Comparison of ENCODE assay signal across 1 cellular context in the genomic region with DNA sequence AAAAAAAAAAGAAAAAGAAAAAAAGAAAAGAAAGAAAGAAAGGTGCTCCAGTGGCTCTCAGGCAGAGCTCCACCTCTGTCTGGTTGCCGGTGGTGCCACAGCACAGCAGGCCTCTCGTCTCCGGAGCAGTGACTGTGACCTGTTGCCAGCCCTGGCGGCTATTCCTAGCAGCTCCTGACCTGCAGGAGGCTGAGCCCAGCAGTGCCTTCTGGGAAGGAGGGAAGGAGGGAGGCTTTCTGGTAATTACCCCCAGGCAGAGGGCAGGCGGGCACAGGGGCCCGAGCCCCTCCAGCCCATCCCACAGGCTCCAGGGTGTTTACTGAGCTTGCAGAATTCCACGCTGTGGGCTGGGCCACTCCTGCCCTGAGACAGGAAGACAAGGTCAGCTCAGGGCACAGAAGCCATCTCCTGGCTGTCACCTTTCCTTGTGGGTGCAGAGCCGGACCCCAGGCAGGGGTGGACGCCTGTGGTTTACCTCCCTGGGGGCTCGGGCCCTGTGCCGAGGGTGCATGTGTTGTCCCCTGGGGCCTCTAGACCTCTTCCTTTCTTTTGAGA.
TF ChIP-seq lines count a peak whose summit lies in the region.

No MANE protein-coding gene starts in this region.

TF ChIP-seq in A549, 52 proteins besides CTCF, POLR2A, EP300 and RAD21 (continued from another document):
- TF ChIP-seq, protein P1, sequence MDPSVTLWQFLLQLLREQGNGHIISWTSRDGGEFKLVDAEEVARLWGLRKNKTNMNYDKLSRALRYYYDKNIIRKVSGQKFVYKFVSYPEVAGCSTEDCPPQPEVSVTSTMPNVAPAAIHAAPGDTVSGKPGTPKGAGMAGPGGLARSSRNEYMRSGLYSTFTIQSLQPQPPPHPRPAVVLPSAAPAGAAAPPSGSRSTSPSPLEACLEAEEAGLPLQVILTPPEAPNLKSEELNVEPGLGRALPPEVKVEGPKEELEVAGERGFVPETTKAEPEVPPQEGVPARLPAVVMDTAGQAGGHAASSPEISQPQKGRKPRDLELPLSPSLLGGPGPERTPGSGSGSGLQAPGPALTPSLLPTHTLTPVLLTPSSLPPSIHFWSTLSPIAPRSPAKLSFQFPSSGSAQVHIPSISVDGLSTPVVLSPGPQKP (IDR thresholded peaks at IDR 0.05; ENCODE audit: low read depth, low read length) = no peak
- no peak for TF ChIP-seq HDAC2 (IDR thresholded peaks at IDR 0.05)
- TF ChIP-seq EHF (CRISPR knock-in tag; IDR thresholded peaks at IDR 0.05) = no peak
- no peak for TF ChIP-seq ZC3H11A (IDR thresholded peaks at IDR 0.05)
- no peak for TF ChIP-seq ZSCAN20 (CRISPR knock-in tag; IDR thresholded peaks at IDR 0.05)
- TF ChIP-seq HOXB5 (CRISPR knock-in tag; IDR thresholded peaks at IDR 0.05) = no peak
- no peak for TF ChIP-seq NR3C1 (IDR thresholded peaks at IDR 0.05)
- TF ChIP-seq GATA3 (IDR thresholded peaks at IDR 0.05; ENCODE audit: borderline replicate concordance) = no peak
- TF ChIP-seq ZNF302 (CRISPR knock-in tag; IDR thresholded peaks at IDR 0.05) = no peak
- no peak for TF ChIP-seq CEBPB (IDR thresholded peaks at IDR 0.05)
- TF ChIP-seq HEYL (CRISPR knock-in tag; IDR thresholded peaks at IDR 0.05) = no peak
- TF ChIP-seq BHLHE40 (IDR thresholded peaks at IDR 0.05; ENCODE audit: low read depth, low read length) = no peak
- TF ChIP-seq MAZ (IDR thresholded peaks at IDR 0.05; ENCODE audit: borderline replicate concordance, low read depth, low read length) = no peak
- no peak for TF ChIP-seq MYC (IDR thresholded peaks at IDR 0.05; ENCODE audit: borderline replicate concordance, low read length)
- no peak for TF ChIP-seq ESRRA (IDR thresholded peaks at IDR 0.05; ENCODE audit: borderline replicate concordance, low read length)
- no peak for TF ChIP-seq FOSL2 (IDR thresholded peaks at IDR 0.05)
- no peak for TF ChIP-seq FOSL2 (CRISPR knock-in tag; IDR thresholded peaks at IDR 0.05)
